17 cellular contexts compared by ENCODE assay signal in genomic region chr18:30139631-30140287, GRCh38.
A peak's percentile ranks its signal among the peaks of the same experiment; 100 is the strongest.
DNase-seq lines count a peak whose midpoint lies in the region; ATAC-seq, FAIRE-seq and TF ChIP-seq lines count a peak whose summit lies in the region.
"Had no signal": no experiment of that assay in that cellular context is flagged by ENCODE, and none has a peak within 500 bp of the region (broad histone marks: within the 10 kb centered on the region; RNA-seq: fewer than 3 reads in every experiment).

No MANE protein-coding gene starts in this region.

- no peak overlapping the region for H3K56ac ChIP-seq in H1 (replicated peaks; ENCODE audit: insufficient read length, low read depth, low read length)

- no peak for FAIRE-seq in H1 (lab: Jason Lieb, UNC)
- FAIRE-seq: A204.1, D721Med had no signal

- H3K27me3 ChIP-seq in GM23338 (ENCODE audit: insufficient read depth) = no peaks in the 10 kb centered on the region
- no peaks in the 10 kb centered on the region for H3K27me3 ChIP-seq in H1 (replicated peaks in 1 of 4; ENCODE audit: control insufficient read depth in 3 of 4, extremely low read depth in 1 of 4, insufficient read depth in 3 of 4, low read length in 3 of 4)
- no peaks in the 10 kb centered on the region for H3K27me3 ChIP-seq in mammary epithelial cell (ENCODE audit: insufficient read depth, low read length)
- H3K27me3 ChIP-seq: BE2C had no signal

- H3K9me3 ChIP-seq in H1 (ENCODE audit: insufficient read depth in 2 of 2, low read depth in 1 of 2, low read length in 1 of 2) (no peaks in the 10 kb centered on the region), mammary epithelial cell (replicated peaks; ENCODE audit: insufficient read depth, low read length) (peaks cover 17% of the 10 kb centered on the region)
- H3K9me3 ChIP-seq: BE2C, Caco-2, HAP-1 had no signal

- H3K36me3 ChIP-seq in GM23338 (ENCODE audit: insufficient read depth) = no peaks in the 10 kb centered on the region
- no peaks in the 10 kb centered on the region for H3K36me3 ChIP-seq in H1 (ENCODE audit: control insufficient read depth in 2 of 4, insufficient read depth in 4 of 4, low read length in 3 of 4)
- H3K36me3 ChIP-seq in mammary epithelial cell (ENCODE audit: insufficient read depth, low read length) = peaks cover 2% of the 10 kb centered on the region
- H3K36me3 ChIP-seq: BE2C, HAP-1 had no signal

- TF ChIP-seq CTCF in GM23338 (conservative IDR thresholded peaks at IDR 0.05; ENCODE audit: low read depth in 2 of 2) (no peak), H1 (IDR thresholded peaks at IDR 0.05; ENCODE audit: control extremely low read depth in 1 of 3, insufficient read depth in 1 of 3, low read depth in 1 of 3, low read length in 3 of 3) (no peak), mammary epithelial cell (conservative IDR thresholded peaks at IDR 0.05 in 1 of 2, IDR thresholded peaks at IDR 0.05 in 1 of 2; ENCODE audit: extremely low read depth in 1 of 2, insufficient read depth in 1 of 2, low read depth in 1 of 2, low read length in 2 of 2) (no peak)

- H4K20me1 ChIP-seq in GM23338 (replicated peaks; ENCODE audit: insufficient read depth) = no peaks in the 10 kb centered on the region
- no peaks in the 10 kb centered on the region for H4K20me1 ChIP-seq in H1 (replicated peaks in 1 of 2; ENCODE audit: control insufficient read depth in 1 of 2, insufficient read depth in 2 of 2, low read length in 2 of 2)
- H4K20me1 ChIP-seq in mammary epithelial cell (ENCODE audit: insufficient read depth, low read length) = no peaks in the 10 kb centered on the region

- H2BK120ac ChIP-seq in H1 (replicated peaks; ENCODE audit: low read depth, low read length) = no peak overlapping the region

- no peak overlapping the region for H2AFZ ChIP-seq in GM23338
- H2AFZ ChIP-seq in H1 (ENCODE audit: low read length) = no peak overlapping the region
- H2AFZ ChIP-seq in mammary epithelial cell (ENCODE audit: low read depth, low read length) = no peak overlapping the region

- H3K27ac ChIP-seq in GM23338 (ENCODE audit: low read depth) (no peak overlapping the region), H1 (ENCODE audit: low read depth, low read length) (no peak overlapping the region), mammary epithelial cell (ENCODE audit: insufficient read depth, low read depth, low read length) (no peak overlapping the region)
- H3K27ac ChIP-seq: HL-60 had no signal

- CTCF ChIA-PET in H1 (lab: Charles Lee; ENCODE audit: partially characterized antibody) (interaction anchor here (1.4 kb wide), 1 partner anchor 39 kb away, joined by 3 read pairs; no protein-coding TSS in a partner anchor), mammary epithelial cell (lab: Charles Lee; ENCODE audit: low non-redundant PET) (no interaction called here)

- no peak overlapping the region for H2AK5ac ChIP-seq in H1 (ENCODE audit: low read depth, low read length)

- no peak overlapping the region for H2BK20ac ChIP-seq in H1 (ENCODE audit: low read length)

- peaks cover 3% of the 10 kb centered on the region for H3K27me3 Mint-ChIP-seq in GM23338 (ENCODE audit: insufficient read depth, low read depth, poor library complexity)
- H3K27me3 Mint-ChIP-seq in activated T-cell treated with anti-CD3 and anti-CD28 coated beads, Interleukin-2, amount 50 U/mL, for 72 hours (ENCODE audit: low read depth) = no peaks in the 10 kb centered on the region
- H3K27me3 Mint-ChIP-seq: CD4-positive, CD25-positive, alpha-beta regulatory T cell had no signal

- H4K8ac ChIP-seq in H1 (ENCODE audit: extremely low read depth, insufficient read depth, low read length) = no peak overlapping the region

- H3K4ac ChIP-seq in H1 (replicated peaks; ENCODE audit: insufficient read length, low read depth, low read length) = no peak overlapping the region

- H3K4me3 Mint-ChIP-seq in GM23338 = no peak overlapping the region
- H3K4me3 Mint-ChIP-seq in activated T-cell treated with anti-CD3 and anti-CD28 coated beads, Interleukin-2, amount 50 U/mL, for 72 hours = no peak overlapping the region
- H3K4me3 Mint-ChIP-seq: CD4-positive, CD25-positive, alpha-beta regulatory T cell had no signal

- H3K4me1 ChIP-seq in GM23338 (ENCODE audit: insufficient read depth) = no peaks in the 10 kb centered on the region
- H3K4me1 ChIP-seq in H1 (replicated peaks in 1 of 4; ENCODE audit: control insufficient read depth in 3 of 4, insufficient read depth in 4 of 4, low read length in 3 of 4) = peaks cover 0 to 2% (median under 1%) of the 10 kb centered on the region in 4 experiments; a peak in 3 of 7 replicates
- peaks cover 6% of the 10 kb centered on the region for H3K4me1 ChIP-seq in mammary epithelial cell (ENCODE audit: insufficient read depth, low read length)
- H3K4me1 ChIP-seq: BE2C, Caco-2, HAP-1 had no signal

- H3F3A ChIP-seq in GM23338 (replicated peaks; ENCODE audit: low read depth) = no peaks in the 10 kb centered on the region

- H3K18ac ChIP-seq in H1 (ENCODE audit: extremely low read depth, low read length) = no peak overlapping the region

- intact Hi-C loops in mammary epithelial cell (cut with micrococcal nuclease) = no loop called here

- no peak overlapping the region for H3K23ac ChIP-seq in H1 (ENCODE audit: insufficient read length)

- H2BK5ac ChIP-seq in H1 (ENCODE audit: low read depth, low read length) = no peak overlapping the region

- dilution Hi-C loops in mammary epithelial cell (cut with HindIII; ENCODE audit: low sequenced_read_pairs) = no loop called here

- no peak for TF ChIP-seq EP300 in H1 (IDR thresholded peaks at IDR 0.05; ENCODE audit: borderline replicate concordance in 1 of 2, low read depth in 2 of 2, low read length in 2 of 2)

- DNase-seq in GM23338 (ENCODE audit: low spot score) (peak; percentile 17), H1 (ENCODE audit: low read depth in 1 of 2, low spot score in 2 of 2) (no peak), islet precursor cell (peak; percentile 67), mammary epithelial cell (no peak)
- no peak for DNase-seq in activated T-cell treated with anti-CD3 and anti-CD28 coated beads, Interleukin-2, amount 50 U/mL, for 72 hours
- DNase-seq: ACHN; BE2C; C1 segment of cervical spinal cord; Caco-2; CD4-positive, CD25-positive, alpha-beta regulatory T cell; DMS79 treated with DMSO at 0.1 percent for 48 hours; GF-D8 had no signal

- no peak overlapping the region for H4K91ac ChIP-seq in H1 (replicated peaks; ENCODE audit: insufficient read length, low read length)

- no peak overlapping the region for H3K4me2 ChIP-seq in GM23338
- no peak overlapping the region for H3K4me2 ChIP-seq in H1 (ENCODE audit: insufficient read depth in 1 of 2, low read depth in 2 of 2, low read length in 2 of 2)
- H3K4me2 ChIP-seq in mammary epithelial cell (ENCODE audit: insufficient read depth, low read depth, low read length) = no peak overlapping the region

- peaks cover 26% of the 10 kb centered on the region for H3K36me3 Mint-ChIP-seq in GM23338 (ENCODE audit: low read depth)
- H3K36me3 Mint-ChIP-seq in activated T-cell treated with anti-CD3 and anti-CD28 coated beads, Interleukin-2, amount 50 U/mL, for 72 hours (ENCODE audit: insufficient read depth in 2 of 2) = peaks cover 2 to 3% of the 10 kb centered on the region in 2 donors
- H3K36me3 Mint-ChIP-seq: CD4-positive, CD25-positive, alpha-beta regulatory T cell had no signal

- H3K14ac ChIP-seq in H1 (ENCODE audit: insufficient read length) = no peak overlapping the region

- no peak for TF ChIP-seq RAD21 in H1 (IDR thresholded peaks at IDR 0.05 in 1 of 2, conservative IDR thresholded peaks at IDR 0.05 in 1 of 2; ENCODE audit: low read depth in 2 of 2, low read length in 2 of 2)

- POLR2A ChIA-PET in H1 (lab: Charles Lee; ENCODE audit: partially characterized antibody) = no interaction called here

- H2BK12ac ChIP-seq in H1 (ENCODE audit: low read depth, low read length) = no peak overlapping the region

- H3K79me1 ChIP-seq in H1 (ENCODE audit: low read depth, low read length) = no peaks in the 10 kb centered on the region

- no peaks in the 10 kb centered on the region; the same call in 1 of the 2 replicates for H3K23me2 ChIP-seq in H1 (ENCODE audit: low read depth, low read length)

- no peak overlapping the region for H4K5ac ChIP-seq in H1 (ENCODE audit: insufficient read length, low read depth, low read length)

- no peak overlapping the region for H3K9ac ChIP-seq in H1 (replicated peaks in 1 of 4; ENCODE audit: extremely low read depth in 1 of 4, low read depth in 3 of 4, low read length in 3 of 4)
- H3K9ac ChIP-seq in mammary epithelial cell (ENCODE audit: insufficient read depth, low read length) = no peak overlapping the region

- BruUV-seq in mammary epithelial cell (replicated peaks; lab: Mats Ljungman, UMichigan) = no TSS peak

- ATAC-seq in GM23338 (no peak), GM21367 (IDR thresholded peaks at IDR 0.05; ENCODE audit: unreplicated experiment) (no peak)
- ATAC-seq in activated T-cell treated with anti-CD3 and anti-CD28 coated beads, Interleukin-2, amount 50 U/mL, for 72 hours (replicated peaks in 1 of 2) = no peak

- H3K79me2 ChIP-seq in GM23338 (replicated peaks; ENCODE audit: insufficient read depth) = no peaks in the 10 kb centered on the region
- H3K79me2 ChIP-seq in H1 (ENCODE audit: control insufficient read depth in 1 of 2, insufficient read depth in 2 of 2, low read length in 2 of 2) = no peaks in the 10 kb centered on the region
- no peaks in the 10 kb centered on the region for H3K79me2 ChIP-seq in mammary epithelial cell (ENCODE audit: insufficient read depth, low read length)

- peaks cover 12% of the 10 kb centered on the region for H3K4me1 Mint-ChIP-seq in GM23338
- no peaks in the 10 kb centered on the region for H3K4me1 Mint-ChIP-seq in activated T-cell treated with anti-CD3 and anti-CD28 coated beads, Interleukin-2, amount 50 U/mL, for 72 hours (ENCODE audit: low read depth)
- H3K4me1 Mint-ChIP-seq: CD4-positive, CD25-positive, alpha-beta regulatory T cell had no signal

- H3K9me3 Mint-ChIP-seq in GM23338 = peaks cover 32% of the 10 kb centered on the region
- H3K9me3 Mint-ChIP-seq in activated T-cell treated with anti-CD3 and anti-CD28 coated beads, Interleukin-2, amount 50 U/mL, for 72 hours = peaks cover 12 to 13% of the 10 kb centered on the region in 2 donors

- in situ Hi-C loops in mammary epithelial cell (cut with MboI; ENCODE audit: low sequenced_read_pairs in 2 of 2) = no loop called here

- 88% methylated on average over 5 of the region's 5 CpGs; no CpG with 5 or more reads in 1 of the 2 experiments for WGBS in H1 (ENCODE audit: extremely low coverage in 1 of 2, insufficient coverage in 1 of 2, insufficient read length in 1 of 2, insufficient replicate concordance in 2 of 2, low coverage in 1 of 2, low lambda C conversion rate in 2 of 2, missing lambda C conversion rate in 1 of 2), 2 experiments
- WGBS in mammary epithelial cell (ENCODE audit: low coverage, missing lambda C conversion rate) = 54% methylated on average over 5 of the region's 5 CpGs

- H3K4me3 ChIP-seq in GM23338 (no peak overlapping the region), H1 (ENCODE audit: extremely low read depth in 1 of 4, insufficient read depth in 2 of 4, low read depth in 3 of 4, low read length in 4 of 4) (no peak overlapping the region), mammary epithelial cell (replicated peaks in 1 of 3; ENCODE audit: insufficient read depth in 1 of 3, low read depth in 2 of 3, low read length in 3 of 3) (no peak overlapping the region)
- H3K4me3 ChIP-seq: HAP-1 had no signal

- no peak overlapping the region for H3K27ac Mint-ChIP-seq in GM23338
- H3K27ac Mint-ChIP-seq in activated T-cell treated with anti-CD3 and anti-CD28 coated beads, Interleukin-2, amount 50 U/mL, for 72 hours = no peak overlapping the region
- H3K27ac Mint-ChIP-seq: CD4-positive, CD25-positive, alpha-beta regulatory T cell had no signal

- peaks cover 8% of the 10 kb centered on the region; the same call in 1 of the 2 replicates for H3K9me2 ChIP-seq in GM23338 (ENCODE audit: insufficient read depth)

- no peak overlapping the region for H2BK15ac ChIP-seq in H1 (ENCODE audit: low read length)

- no peak for TF ChIP-seq POLR2A in H1 (IDR thresholded peaks at IDR 0.05; ENCODE audit: control extremely low read depth in 1 of 2, low read depth in 2 of 2, low read length in 2 of 2)

Comparison
In these comparisons a context has a peak if more than half of its experiments do, and no peak if none do; other contexts are left out.
1. DNase-seq: peak in GM23338 (single experiment) and islet precursor cell (single experiment); none in H1 (0 of 2), activated T-cell treated with anti-CD3 and anti-CD28 coated beads, Interleukin-2, amount 50 U/mL, for 72 hours (0 of 2) and mammary epithelial cell (single experiment).